In the genomic region with DNA sequence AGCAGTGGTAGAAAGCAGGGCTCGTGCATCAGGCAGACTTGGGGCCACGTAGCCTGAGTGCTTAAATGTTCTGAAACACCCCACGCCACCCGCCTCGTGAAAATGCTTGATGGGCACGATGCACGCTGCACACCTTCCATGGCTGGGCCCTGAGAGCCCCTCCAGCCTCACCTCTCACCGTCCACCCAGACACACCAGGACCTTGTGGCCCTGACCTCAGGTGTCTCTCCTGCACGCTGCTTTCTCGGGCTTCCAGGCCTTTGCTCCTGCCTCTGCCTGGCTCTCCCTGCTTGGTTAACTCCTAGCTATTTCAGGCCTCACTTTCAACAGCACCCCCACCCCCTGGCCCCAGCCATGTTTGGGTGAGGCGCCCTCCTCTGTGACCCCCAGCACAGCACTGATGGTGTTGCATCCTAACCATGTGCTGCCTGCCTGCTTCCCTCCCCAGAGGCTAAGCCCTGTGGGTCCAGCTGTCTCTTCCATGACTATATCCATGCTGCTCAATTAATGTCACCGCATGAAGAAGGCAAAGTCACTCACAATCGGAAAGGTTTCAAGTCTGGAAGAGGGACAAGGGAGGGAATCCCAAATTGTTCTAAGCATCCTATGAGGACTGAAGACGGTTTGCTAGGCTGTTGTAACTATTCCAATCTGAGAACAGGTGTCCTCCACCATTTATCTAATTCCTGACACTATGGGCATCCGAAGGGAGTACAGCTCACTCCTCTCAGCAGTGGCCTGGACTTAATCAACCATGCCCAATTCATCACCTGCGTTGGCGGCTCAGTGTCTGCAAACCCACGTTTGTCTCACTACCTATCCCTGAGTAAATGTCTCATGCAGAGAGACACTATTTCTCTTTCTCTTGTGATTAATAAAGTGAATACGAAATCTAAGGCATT, we compare ENCODE assay signal across 15 cellular contexts.
DNase-seq lines count a peak whose midpoint lies in the region; ATAC-seq and TF ChIP-seq lines count a peak whose summit lies in the region.
"Had no signal": no experiment of that assay in that cellular context is flagged by ENCODE, and none has a peak within 500 bp of the region (broad histone marks: within the 10 kb centered on the region; RNA-seq: fewer than 3 reads in every experiment).

No MANE protein-coding gene starts in this region.

- peaks cover 0 to 2% (median 0%) of the 10 kb centered on the region in 8 donors for H3K9me3 Mint-ChIP-seq in CD4-positive, alpha-beta memory T cell
- H3K9me3 Mint-ChIP-seq in IgD-negative memory B cell (no peaks in the 10 kb centered on the region), neural crest cell (no peaks in the 10 kb centered on the region)
- no peaks in the 10 kb centered on the region for H3K9me3 Mint-ChIP-seq in effector memory CD8-positive, alpha-beta T cell
- H3K9me3 Mint-ChIP-seq: activated CD4-positive, alpha-beta T cell treated with anti-CD3 and anti-CD28 coated beads, Interleukin-2, amount 10 ng/mL, durations not matched to agents 24 days and 14 days; dendritic cell treated with granulocyte-macrophage colony-stimulating factor and Interleukin-4, amounts not matched to agents 40 ng/mL and 50 ng/mL, for 4 days had no signal

- ATAC-seq in effector memory CD8-positive, alpha-beta T cell (replicated peaks): no peak
- ATAC-seq in aorta (ENCODE audit: low FRiP score): no peak
- ATAC-seq: HCT116 had no signal

- no peak for TF ChIP-seq CTCF in neural crest cell (conservative IDR thresholded peaks at IDR 0.05)

- peaks cover 41% of the 10 kb centered on the region for H3K4me1 ChIP-seq in CD4-positive, alpha-beta memory T cell (ENCODE audit: insufficient read depth, low read length)
- H3K4me1 ChIP-seq in aorta (ENCODE audit: control insufficient read depth in 1 of 2, insufficient read depth in 2 of 2, low read length in 2 of 2): no peaks in the 10 kb centered on the region

- intact Hi-C loops in CD4-positive, alpha-beta memory T cell (cut with micrococcal nuclease): loop anchor here (2.0 kb wide), 1 partner anchor 15 kb away; no protein-coding TSS in a partner anchor
- intact Hi-C loops in aorta (cut with DNase I): no loop called here

- H3K36me3 Mint-ChIP-seq in CD4-positive, alpha-beta memory T cell: peaks cover 37 to 86% of the 10 kb centered on the region in 2 donors
- H3K36me3 Mint-ChIP-seq in IgD-negative memory B cell (peaks cover 8% of the 10 kb centered on the region), neural crest cell (ENCODE audit: low read depth) (peaks cover 3% of the 10 kb centered on the region)
- peaks cover 89% of the 10 kb centered on the region for H3K36me3 Mint-ChIP-seq in effector memory CD8-positive, alpha-beta T cell (ENCODE audit: insufficient read depth)

- 95 to 96% methylated on average over 19 of the region's 19 CpGs for WGBS in aorta, 2 donors

- peak overlapping the region; percentile 53 to 98 (median 74) for H3K27ac Mint-ChIP-seq in CD4-positive, alpha-beta memory T cell
- H3K27ac Mint-ChIP-seq in IgD-negative memory B cell (peak overlapping the region in 2 of 3 donors; percentile 23 to 95), neural crest cell (ENCODE audit: unreplicated experiment) (peak overlapping the region; percentile 75)
- peak overlapping the region; percentile 77 to 90 for H3K27ac Mint-ChIP-seq in effector memory CD8-positive, alpha-beta T cell
- H3K27ac Mint-ChIP-seq: activated CD4-positive, alpha-beta T cell treated with anti-CD3 and anti-CD28 coated beads, Interleukin-2, amount 10 ng/mL, durations not matched to agents 24 days and 14 days; dendritic cell treated with granulocyte-macrophage colony-stimulating factor and Interleukin-4, amounts not matched to agents 40 ng/mL and 50 ng/mL, for 4 days had no signal

- POLR2A ChIA-PET in CD4-positive, alpha-beta memory T cell (lab: Charles Lee; ENCODE audit: partially characterized antibody): interaction anchor here (0.6 to 5.0 kb wide), 5 partner anchors 11 to 82 kb away, joined by 3 to 29 read pairs (median 6); a partner anchor contains a TSS
- POLR2A ChIA-PET in HEK293T (lab: Yijun Ruan, JAX): no interaction called here

- peaks cover 80% of the 10 kb centered on the region for H3K36me3 ChIP-seq in CD4-positive, alpha-beta memory T cell (ENCODE audit: insufficient read depth, low read length)
- no peaks in the 10 kb centered on the region for H3K36me3 ChIP-seq in aorta (ENCODE audit: control insufficient read depth in 1 of 2, insufficient read depth in 2 of 2, low read length in 1 of 2)
- H3K36me3 ChIP-seq: left ventricle myocardium inferior had no signal

- peaks cover 31 to 57% (median 42%) of the 10 kb centered on the region in 4 donors for H3K4me1 Mint-ChIP-seq in CD4-positive, alpha-beta memory T cell
- H3K4me1 Mint-ChIP-seq in IgD-negative memory B cell: peaks cover 30 to 37% (median 35%) of the 10 kb centered on the region in 3 donors
- H3K4me1 Mint-ChIP-seq in effector memory CD8-positive, alpha-beta T cell (ENCODE audit: low read depth in 2 of 2): peaks cover 31 to 39% of the 10 kb centered on the region in 2 donors
- peaks cover 15% of the 10 kb centered on the region for H3K4me1 Mint-ChIP-seq in neural crest cell

- H3K27ac ChIP-seq in CD4-positive, alpha-beta memory T cell (ENCODE audit: low read depth, low read length): no peak overlapping the region
- no peak overlapping the region for H3K27ac ChIP-seq in aorta (ENCODE audit: low read depth in 1 of 2, low read length in 2 of 2)
- H3K27ac ChIP-seq: left ventricle myocardium inferior had no signal

- CTCF ChIA-PET in CD4-positive, alpha-beta memory T cell (lab: Charles Lee; ENCODE audit: partially characterized antibody): no interaction called here
- CTCF ChIA-PET in HEK293T (lab: Yijun Ruan, JAX): interaction anchor here (3.5 kb wide), 1 partner anchor 11 kb away, joined by 20 read pairs; no protein-coding TSS in a partner anchor

- no peaks in the 10 kb centered on the region for H3K9me3 ChIP-seq in CD4-positive, alpha-beta memory T cell (ENCODE audit: control insufficient read depth in 1 of 2, low read length in 2 of 2)
- no peaks in the 10 kb centered on the region for H3K9me3 ChIP-seq in aorta (ENCODE audit: control insufficient read depth, low read length)
- H3K9me3 ChIP-seq: left ventricle myocardium inferior had no signal

- H3K27me3 Mint-ChIP-seq in CD4-positive, alpha-beta memory T cell: no peaks in the 10 kb centered on the region
- H3K27me3 Mint-ChIP-seq in IgD-negative memory B cell (no peaks in the 10 kb centered on the region), neural crest cell (ENCODE audit: low read depth) (no peaks in the 10 kb centered on the region)
- H3K27me3 Mint-ChIP-seq in effector memory CD8-positive, alpha-beta T cell: no peaks in the 10 kb centered on the region
- H3K27me3 Mint-ChIP-seq: activated CD4-positive, alpha-beta T cell treated with anti-CD3 and anti-CD28 coated beads, Interleukin-2, amount 10 ng/mL, durations not matched to agents 24 days and 14 days had no signal

- no peak overlapping the region for H3K4me3 ChIP-seq in CD4-positive, alpha-beta memory T cell (ENCODE audit: low read length in 2 of 2)
- no peak overlapping the region for H3K4me3 ChIP-seq in aorta (ENCODE audit: low read length in 2 of 2)
- H3K4me3 ChIP-seq: left ventricle myocardium inferior had no signal

- no peaks in the 10 kb centered on the region for H3K27me3 ChIP-seq in CD4-positive, alpha-beta memory T cell (ENCODE audit: insufficient read depth, low read length)
- no peaks in the 10 kb centered on the region for H3K27me3 ChIP-seq in aorta (ENCODE audit: control insufficient read depth in 1 of 2, insufficient read depth in 2 of 2, low read length in 1 of 2)

- peak overlapping the region in 1 of 8 donors; percentile 26 for H3K4me3 Mint-ChIP-seq in CD4-positive, alpha-beta memory T cell
- H3K4me3 Mint-ChIP-seq in IgD-negative memory B cell (no peak overlapping the region), neural crest cell (no peak overlapping the region)
- H3K4me3 Mint-ChIP-seq in effector memory CD8-positive, alpha-beta T cell: no peak overlapping the region
- H3K4me3 Mint-ChIP-seq: activated CD4-positive, alpha-beta T cell treated with anti-CD3 and anti-CD28 coated beads, Interleukin-2, amount 10 ng/mL, durations not matched to agents 24 days and 14 days; dendritic cell treated with granulocyte-macrophage colony-stimulating factor and Interleukin-4, amounts not matched to agents 40 ng/mL and 50 ng/mL, for 4 days had no signal

- DNase-seq in CD4-positive, alpha-beta memory T cell: no peak
- DNase-seq in effector memory CD8-positive, alpha-beta T cell: no peak
- DNase-seq in neural crest cell (ENCODE audit: low read depth, low spot score) (no peak), medulla oblongata (ENCODE audit: extremely low spot score) (no peak), NCI-H187 treated with DMSO at 0.1 percent for 48 hours (lab: John Stamatoyannopoulos, UW) (no peak), aorta (no peak), HEK293T (ENCODE audit: extremely low spot score) (no peak)
- DNase-seq: activated CD4-positive, alpha-beta T cell treated with anti-CD3 and anti-CD28 coated beads, Interleukin-2, amount 10 ng/mL, durations not matched to agents 24 days and 14 days; AML-193; left ventricle myocardium inferior; NCI-H526; stimulated activated CD8-positive, alpha-beta memory T cell treated with anti-CD3 and anti-CD28 coated beads, Interleukin-4, amount 100 ng/mL, for 48 hours had no signal

TF ChIP-seq in HEK293T, 16 proteins besides CTCF, POLR2A, EP300 and RAD21:
- no peak for TF ChIP-seq ZNF384 (IDR thresholded peaks at IDR 0.05)
- no peak for TF ChIP-seq HDGF (IDR thresholded peaks at IDR 0.05; ENCODE audit: borderline replicate concordance)
- TF ChIP-seq SP1 (IDR thresholded peaks at IDR 0.05): no peak
- no peak for TF ChIP-seq ELF4 (IDR thresholded peaks at IDR 0.05)
- no peak for TF ChIP-seq TARDBP (IDR thresholded peaks at IDR 0.05)
- no peak for TF ChIP-seq LEF1 (IDR thresholded peaks at IDR 0.05; ENCODE audit: borderline replicate concordance)
- TF ChIP-seq BHLHE40 (IDR thresholded peaks at IDR 0.05; ENCODE audit: borderline replicate concordance): no peak
- no peak for TF ChIP-seq NFRKB (IDR thresholded peaks at IDR 0.05)
